ENCODE assay signal across 20 cellular contexts in genomic region chr2:18551169-18551568, GRCh38. TPM values are rescaled to one million over a fixed set of nuclear protein-coding genes. Genes with fewer than 3 reads are reported as not detected.
A peak's percentile ranks its signal among the peaks of the same experiment; 100 is the strongest.
DNase-seq lines count a peak whose midpoint lies in the region; TF ChIP-seq lines count a peak whose summit lies in the region.
"Had no signal": no experiment of that assay in that cellular context is flagged by ENCODE, and none has a peak within 500 bp of the region (broad histone marks: within the 10 kb centered on the region; RNA-seq: fewer than 3 reads in every experiment).

No MANE protein-coding gene starts in this region.

- H3K27ac ChIP-seq in epithelial cell of prostate (peak overlapping the region; percentile 50), stomach (peak overlapping the region in 4 of 5 donors; percentile 42 to 77 (median 64))
- H3K27ac ChIP-seq: 22Rv1, Peyer's patch had no signal

- peaks cover 3 to 20% (median 19%) of the 10 kb centered on the region in 4 donors for H3K36me3 ChIP-seq in stomach

- intact Hi-C loops in stomach (cut with DNase I; ENCODE audit: low total_unique reads): no loop called here

- no peak for TF ChIP-seq EP300 in stomach (IDR thresholded peaks at IDR 0.05)

- no peaks in the 10 kb centered on the region for H3K9me3 ChIP-seq in stomach
- H3K9me3 ChIP-seq: Peyer's patch had no signal

- no peak for TF ChIP-seq POLR2A in stomach (IDR thresholded peaks at IDR 0.05)

- peak; percentile 32 for DNase-seq in DMS153 (lab: John Stamatoyannopoulos, UW)
- no peak for DNase-seq in DMS153 treated with DMSO at 0.1 percent for 48 hours (lab: John Stamatoyannopoulos, UW; ENCODE audit: unreplicated experiment)
- peak; percentile 71 for DNase-seq in NCI-H774 (lab: John Stamatoyannopoulos, UW)
- DNase-seq in epithelial cell of prostate (ENCODE audit: low read depth, low spot score): peak; percentile 36
- DNase-seq in stomach: no peak
- DNase-seq in NCI-H1092 (lab: John Stamatoyannopoulos, UW): no peak
- no peak for DNase-seq in NCI-H2196 treated with DMSO at 0.1 percent for 48 hours (lab: John Stamatoyannopoulos, UW; ENCODE audit: unreplicated experiment)
- DNase-seq in putamen (ENCODE audit: low spot score): no peak
- DNase-seq: Calu3; CD4-positive, alpha-beta memory T cell; DND-41; GOT3; HFFc6; NCI-H1092 treated with DMSO at 0.1 percent for 48 hours; NCI-H1694 treated with DMSO at 0.1 percent for 48 hours; Peyer's patch; Right ventricle myocardium superior had no signal

- H3K4me1 ChIP-seq in stomach: peaks cover 18 to 88% (median 45%) of the 10 kb centered on the region in 4 donors
- H3K4me1 ChIP-seq: Peyer's patch had no signal

- TF ChIP-seq CTCF in stomach (IDR thresholded peaks at IDR 0.05): no peak

- 25 to 55% (median 42%) methylated on average over 1 of the region's 1 CpG for WGBS in stomach, 5 donors

- no peak overlapping the region for H3K4me3 ChIP-seq in stomach
- H3K4me3 ChIP-seq: Peyer's patch had no signal

- H3K27me3 ChIP-seq in stomach: no peaks in the 10 kb centered on the region
- H3K27me3 ChIP-seq: Peyer's patch had no signal

RNA-seq across cellular contexts. Expression of gene RDH14, which starts 9.3 kb away (rescaled TPM):
- total RNA-seq in stomach: 10 to 100 TPM in 4 of 5 donors, not detected in 1; 34.9 to 66.1 (median 45.6) TPM
- 10 to 100 TPM; 13.3 to 16.9 (median 15.4) TPM for polyA plus RNA-seq in stomach

RNA-seq across cellular contexts. Expression of gene NT5C1B, which starts 38.2 kb away (rescaled TPM):
- total RNA-seq in stomach: not detected
- polyA plus RNA-seq in stomach: not detected
- total RNA-seq: Calu3; CD4-positive, alpha-beta memory T cell; HFFc6; MCF 10A; Peyer's patch; Right ventricle myocardium superior had no signal
- polyA plus RNA-seq: BJ had no signal

Comparison
In these comparisons a context has a peak if more than half of its experiments do, and no peak if none do; other contexts are left out.
1. DNase-seq: peak in DMS153 (single experiment), NCI-H774 (single experiment) and epithelial cell of prostate (single experiment); none in DMS153 treated with DMSO at 0.1 percent for 48 hours (single experiment), stomach (single experiment), NCI-H1092 (single experiment), NCI-H2196 treated with DMSO at 0.1 percent for 48 hours (single experiment) and putamen (single experiment).